ENCODE assay signal across 15 cellular contexts in the genomic region with DNA sequence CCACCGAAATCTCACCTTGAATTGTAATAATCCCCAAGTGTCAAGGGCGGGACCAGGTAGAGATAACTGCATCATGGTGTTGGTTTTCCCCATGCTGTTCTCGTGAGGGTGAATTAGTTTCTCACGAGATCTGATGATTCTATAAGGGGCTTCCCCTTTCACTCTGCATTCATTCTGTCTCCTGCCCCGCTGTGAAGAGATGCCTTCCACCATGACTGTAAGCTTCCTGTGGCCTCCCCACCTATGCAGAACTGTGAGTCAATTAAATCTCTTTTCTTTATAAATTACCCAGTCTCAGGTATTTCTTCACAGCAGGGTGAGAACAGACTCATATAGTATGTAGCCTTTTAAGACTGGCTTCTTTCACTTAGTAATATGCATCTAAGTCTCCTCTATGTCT.
DNase-seq lines count a peak whose midpoint lies in the region; ATAC-seq and TF ChIP-seq lines count a peak whose summit lies in the region.
"Had no signal": no experiment of that assay in that cellular context is flagged by ENCODE, and none has a peak within 500 bp of the region (broad histone marks: within the 10 kb centered on the region; RNA-seq: fewer than 3 reads in every experiment).

No MANE protein-coding gene starts in this region.

- no peaks in the 10 kb centered on the region for H3K9me3 Mint-ChIP-seq in activated naive CD4-positive, alpha-beta T cell treated with anti-CD3 and anti-CD28 coated beads, Interleukin-2, amount 50 U/mL, for 72 hours
- H3K9me3 Mint-ChIP-seq in WTC11 = no peaks in the 10 kb centered on the region
- H3K9me3 Mint-ChIP-seq: CD4-positive, CD25-positive, alpha-beta regulatory T cell had no signal

- no peaks in the 10 kb centered on the region for H3K27me3 Mint-ChIP-seq in WTC11 (ENCODE audit: low read depth)

- no peak overlapping the region for H3K9ac ChIP-seq in mesendoderm (ENCODE audit: low read length)
- H3K9ac ChIP-seq: BLaER1 treated with 17β-estradiol and CSF1 and Interleukin-3, amounts not matched to agents 10 nM and 100 nM; GM23248 had no signal

- H4K8ac ChIP-seq in mesendoderm (ENCODE audit: low read depth, low read length) = no peak overlapping the region

- H3K27ac ChIP-seq in mesendoderm (ENCODE audit: low read depth, low read length) = no peak overlapping the region
- H3K27ac ChIP-seq: BLaER1 treated with 17β-estradiol and CSF1 and Interleukin-3, amounts not matched to agents 10 nM and 100 nM; GM23248 had no signal

- H4K5ac ChIP-seq in mesendoderm (ENCODE audit: low read length) = no peak overlapping the region

- intact Hi-C loops in Right ventricle myocardium inferior (cut with DNase I) = no loop called here

- CTCF ChIA-PET in WTC11 (lab: Charles Lee) = interaction anchor here (3.5 kb wide), 1 partner anchor 18 kb away, joined by 19 read pairs; no protein-coding TSS in a partner anchor

- no peak for TF ChIP-seq CTCF in WTC11 (IDR thresholded peaks at IDR 0.05)

- H2AK5ac ChIP-seq in mesendoderm (ENCODE audit: low read length) = no peak overlapping the region

- H3K4me1 Mint-ChIP-seq in WTC11 = peaks cover 17% of the 10 kb centered on the region
- H3K4me1 Mint-ChIP-seq: CD4-positive, CD25-positive, alpha-beta regulatory T cell had no signal

- POLR2A ChIA-PET in WTC11 (lab: Charles Lee) = no interaction called here

- H3K36me3 Mint-ChIP-seq in activated naive CD4-positive, alpha-beta T cell treated with anti-CD3 and anti-CD28 coated beads, Interleukin-2, amount 50 U/mL, for 72 hours = no peaks in the 10 kb centered on the region
- no peaks in the 10 kb centered on the region for H3K36me3 Mint-ChIP-seq in WTC11
- H3K36me3 Mint-ChIP-seq: CD4-positive, CD25-positive, alpha-beta regulatory T cell had no signal

- no peak overlapping the region for H3K4me2 ChIP-seq in mesendoderm (ENCODE audit: low read length)
- H3K4me2 ChIP-seq: BLaER1 treated with 17β-estradiol and CSF1 and Interleukin-3, amounts not matched to agents 10 nM and 100 nM had no signal

- no peak overlapping the region for H3K23ac ChIP-seq in mesendoderm (ENCODE audit: low read length)

- H3K56ac ChIP-seq in mesendoderm (ENCODE audit: low read length) = no peak overlapping the region

- peak; percentile 12 for DNase-seq in activated CD4-positive, alpha-beta T cell treated with anti-CD3 and anti-CD28 coated beads for 48 hours
- DNase-seq in activated CD4-positive, alpha-beta T cell treated with anti-CD3 and anti-CD28 coated beads for 4 hours = no peak
- DNase-seq in activated naive CD4-positive, alpha-beta T cell treated with anti-CD3 and anti-CD28 coated beads, Interleukin-2, amount 50 U/mL, for 72 hours (ENCODE audit: low spot score in 2 of 2) = no peak
- no peak for DNase-seq in activated naive CD4-positive, alpha-beta T cell treated with anti-CD3 and anti-CD28 coated beads, Interleukin-2, amount 50 U/mL, for 16 hours
- DNase-seq in WTC11 (ENCODE audit: low spot score) (no peak), mesendoderm (peak; percentile 26), Right ventricle myocardium inferior (ENCODE audit: missing footprints) (no peak), SIG-M5 (lab: John Stamatoyannopoulos, UW) (no peak)
- DNase-seq: ACHN; CD4-positive, CD25-positive, alpha-beta regulatory T cell; DMS53; GF-D8; GM23248; H7 had no signal

- H3K4ac ChIP-seq in mesendoderm (ENCODE audit: low read depth, low read length) = no peak overlapping the region

- no peak overlapping the region for H3K27ac Mint-ChIP-seq in activated naive CD4-positive, alpha-beta T cell treated with anti-CD3 and anti-CD28 coated beads, Interleukin-2, amount 50 U/mL, for 72 hours
- H3K27ac Mint-ChIP-seq in WTC11 = 0 out of 2 replicates have a peak overlapping the region, but pooled peaks have one; percentile 74
- H3K27ac Mint-ChIP-seq: CD4-positive, CD25-positive, alpha-beta regulatory T cell had no signal

- H3K79me2 ChIP-seq in mesendoderm (ENCODE audit: control insufficient read depth, insufficient read depth, low read length) = no peaks in the 10 kb centered on the region

- no peak overlapping the region for H3K18ac ChIP-seq in mesendoderm (ENCODE audit: low read length)

- H2BK5ac ChIP-seq in mesendoderm (ENCODE audit: low read length) = no peak overlapping the region

- H3K79me1 ChIP-seq in mesendoderm (ENCODE audit: low read length) = no peaks in the 10 kb centered on the region

- H2BK120ac ChIP-seq in mesendoderm (ENCODE audit: low read depth, low read length) = no peak overlapping the region

- no peak overlapping the region for H2BK15ac ChIP-seq in mesendoderm (replicated peaks; ENCODE audit: low read depth)

- H3K4me1 ChIP-seq in mesendoderm (ENCODE audit: control insufficient read depth, low read depth, low read length) = no peaks in the 10 kb centered on the region
- H3K4me1 ChIP-seq: BLaER1 treated with 17β-estradiol and CSF1 and Interleukin-3, amounts not matched to agents 10 nM and 100 nM had no signal

- H3K4me3 Mint-ChIP-seq in WTC11 = no peak overlapping the region
- H3K4me3 Mint-ChIP-seq: CD4-positive, CD25-positive, alpha-beta regulatory T cell had no signal

- H3K36me3 ChIP-seq in mesendoderm (ENCODE audit: control insufficient read depth, insufficient read depth, low read length) = no peaks in the 10 kb centered on the region
- H3K36me3 ChIP-seq: BLaER1 treated with 17β-estradiol and CSF1 and Interleukin-3, amounts not matched to agents 10 nM and 100 nM had no signal

- no peaks in the 10 kb centered on the region for H3K27me3 ChIP-seq in mesendoderm (ENCODE audit: insufficient read depth, low read length, poor library complexity)
- H3K27me3 ChIP-seq: BLaER1 treated with 17β-estradiol and CSF1 and Interleukin-3, amounts not matched to agents 10 nM and 100 nM had no signal

- H3K4me3 ChIP-seq in mesendoderm (ENCODE audit: low read length) = no peak overlapping the region
- H3K4me3 ChIP-seq: BLaER1 treated with 17β-estradiol and CSF1 and Interleukin-3, amounts not matched to agents 10 nM and 100 nM; GM23248 had no signal

- peak; percentile 59 to 98 for ATAC-seq in activated naive CD4-positive, alpha-beta T cell treated with anti-CD3 and anti-CD28 coated beads, Interleukin-2, amount 50 U/mL, for 72 hours
- ATAC-seq in WTC11 (no peak), Right ventricle myocardium inferior (no peak)

- no CpG with 5 or more reads among the region's 5 CpGs for WGBS in mesendoderm (ENCODE audit: extremely low coverage, insufficient coverage, low lambda C conversion rate)

TF ChIP-seq in WTC11, 78 proteins besides CTCF, POLR2A, EP300 and RAD21:
- TF ChIP-seq, protein P1, sequence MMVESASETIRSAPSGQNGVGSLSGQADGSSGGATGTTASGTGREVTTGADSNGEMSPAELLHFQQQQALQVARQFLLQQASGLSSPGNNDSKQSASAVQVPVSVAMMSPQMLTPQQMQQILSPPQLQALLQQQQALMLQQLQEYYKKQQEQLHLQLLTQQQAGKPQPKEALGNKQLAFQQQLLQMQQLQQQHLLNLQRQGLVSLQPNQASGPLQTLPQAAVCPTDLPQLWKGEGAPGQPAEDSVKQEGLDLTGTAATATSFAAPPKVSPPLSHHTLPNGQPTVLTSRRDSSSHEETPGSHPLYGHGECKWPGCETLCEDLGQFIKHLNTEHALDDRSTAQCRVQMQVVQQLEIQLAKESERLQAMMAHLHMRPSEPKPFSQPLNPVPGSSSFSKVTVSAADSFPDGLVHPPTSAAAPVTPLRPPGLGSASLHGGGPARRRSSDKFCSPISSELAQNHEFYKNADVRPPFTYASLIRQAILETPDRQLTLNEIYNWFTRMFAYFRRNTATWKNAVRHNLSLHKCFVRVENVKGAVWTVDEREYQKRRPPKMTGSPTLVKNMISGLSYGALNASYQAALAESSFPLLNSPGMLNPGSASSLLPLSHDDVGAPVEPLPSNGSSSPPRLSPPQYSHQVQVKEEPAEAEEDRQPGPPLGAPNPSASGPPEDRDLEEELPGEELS (CRISPR knock-in tag; IDR thresholded peaks at IDR 0.05) = no peak
- TF ChIP-seq ZBTB21 (CRISPR knock-in tag; IDR thresholded peaks at IDR 0.05; ENCODE audit: borderline replicate concordance) (no peak), IRF1 (CRISPR knock-in tag; IDR thresholded peaks at IDR 0.05) (no peak), FOXK1 (CRISPR knock-in tag; IDR thresholded peaks at IDR 0.05) (no peak), NR2C2 (CRISPR knock-in tag; IDR thresholded peaks at IDR 0.05) (no peak), TCF7 (CRISPR knock-in tag; IDR thresholded peaks at IDR 0.05; ENCODE audit: low read depth) (no peak), FOXP1 (CRISPR knock-in tag; IDR thresholded peaks at IDR 0.05; ENCODE audit: borderline replicate concordance) (no peak)

Comparison
In these comparisons a context has a peak if more than half of its experiments do, and no peak if none do; other contexts are left out.
1. DNase-seq: peak in activated CD4-positive, alpha-beta T cell treated with anti-CD3 and anti-CD28 coated beads for 48 hours (single experiment) and mesendoderm (single experiment); none in activated CD4-positive, alpha-beta T cell treated with anti-CD3 and anti-CD28 coated beads for 4 hours (0 of 2), activated naive CD4-positive, alpha-beta T cell treated with anti-CD3 and anti-CD28 coated beads, Interleukin-2, amount 50 U/mL, for 72 hours (0 of 2), activated naive CD4-positive, alpha-beta T cell treated with anti-CD3 and anti-CD28 coated beads, Interleukin-2, amount 50 U/mL, for 16 hours (single experiment), WTC11 (single experiment), Right ventricle myocardium inferior (single experiment) and SIG-M5 (single experiment).
2. ATAC-seq: peak in activated naive CD4-positive, alpha-beta T cell treated with anti-CD3 and anti-CD28 coated beads, Interleukin-2, amount 50 U/mL, for 72 hours (2 of 2); none in WTC11 (single experiment) and Right ventricle myocardium inferior (single experiment).